8 cellular contexts compared by ENCODE assay signal in the genomic region with DNA sequence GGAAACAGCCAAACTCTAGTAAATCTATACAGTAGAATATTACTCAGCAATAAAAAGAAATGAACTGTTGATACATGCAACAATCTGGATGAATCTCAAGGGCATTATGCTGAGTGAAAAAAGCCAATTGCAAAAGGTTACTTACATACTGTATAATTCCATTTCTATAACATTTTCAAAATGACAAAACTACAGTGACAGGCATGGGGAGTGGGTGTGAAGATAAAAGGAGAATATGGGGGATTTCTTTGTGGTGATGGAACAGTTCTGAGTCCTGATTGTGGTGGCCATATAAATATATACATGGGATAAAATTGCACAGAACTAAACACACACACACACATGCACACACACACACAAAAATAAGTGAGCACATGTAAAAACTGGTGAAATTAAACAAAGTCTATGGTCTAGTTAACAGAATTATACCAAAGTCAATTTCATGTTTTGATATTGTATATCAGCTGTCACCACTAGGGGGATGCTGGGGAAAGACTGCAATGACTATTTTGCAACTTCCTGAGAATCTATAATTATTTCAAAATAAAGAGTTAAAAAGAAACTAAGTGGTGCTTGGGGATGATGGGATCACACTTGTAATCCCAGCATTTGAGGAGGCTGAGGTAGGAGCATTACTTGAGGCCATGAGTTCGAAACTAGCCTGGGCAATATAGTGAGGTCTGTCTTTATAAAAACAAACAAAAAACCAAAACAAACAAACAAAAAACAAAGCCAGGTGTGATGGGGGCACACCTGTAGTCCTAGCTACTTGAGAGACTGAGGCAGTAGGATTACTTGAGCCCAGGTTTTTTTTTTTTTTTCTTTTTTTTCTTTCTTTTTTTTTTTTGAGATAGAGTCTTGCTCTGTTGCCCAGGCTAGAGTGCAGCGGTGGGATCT.
DNase-seq lines count a peak whose midpoint lies in the region; ATAC-seq lines count a peak whose summit lies in the region.

No MANE protein-coding gene starts in this region.

- intact Hi-C loops in activated CD4-positive, alpha-beta T cell treated with anti-CD3 and anti-CD28 coated beads, Interleukin-2, amount 10 ng/mL, durations not matched to agents 24 days and 14 days (cut with micrococcal nuclease), result loop anchor here (10.0 kb wide), 1 partner anchor 1421 kb away; no protein-coding TSS in a partner anchor

- H3K4me3 Mint-ChIP-seq in T-helper 2 cell treated with Interferon-gamma antibody and Interleukin-4, amounts not matched to agents 5 μg/mL and 100 μg/mL, for 36 hours, result no peak overlapping the region
- no peak overlapping the region for H3K4me3 Mint-ChIP-seq in activated CD4-positive, alpha-beta T cell treated with anti-CD3 and anti-CD28 coated beads, Interleukin-2, amount 10 ng/mL, durations not matched to agents 24 days and 14 days

- no peak for ATAC-seq in GM19324 (IDR thresholded peaks at IDR 0.05; ENCODE audit: low FRiP score, unreplicated experiment)

- peaks cover 4% of the 10 kb centered on the region for H3K4me1 Mint-ChIP-seq in T-helper 2 cell treated with Interferon-gamma antibody and Interleukin-4, amounts not matched to agents 5 μg/mL and 100 μg/mL, for 36 hours (ENCODE audit: low read depth)
- peaks cover 3% of the 10 kb centered on the region for H3K4me1 Mint-ChIP-seq in activated CD4-positive, alpha-beta T cell treated with anti-CD3 and anti-CD28 coated beads, Interleukin-2, amount 10 ng/mL, durations not matched to agents 24 days and 14 days

- peaks cover 27% of the 10 kb centered on the region for H3K9me3 Mint-ChIP-seq in T-helper 2 cell treated with Interferon-gamma antibody and Interleukin-4, amounts not matched to agents 5 μg/mL and 100 μg/mL, for 36 hours
- H3K9me3 Mint-ChIP-seq in activated CD4-positive, alpha-beta T cell treated with anti-CD3 and anti-CD28 coated beads, Interleukin-2, amount 10 ng/mL, durations not matched to agents 24 days and 14 days, result peaks cover 20% of the 10 kb centered on the region

- H3K27me3 Mint-ChIP-seq in T-helper 2 cell treated with Interferon-gamma antibody and Interleukin-4, amounts not matched to agents 5 μg/mL and 100 μg/mL, for 36 hours (ENCODE audit: low read depth), result peaks cover 49% of the 10 kb centered on the region
- peaks cover 52% of the 10 kb centered on the region for H3K27me3 Mint-ChIP-seq in activated CD4-positive, alpha-beta T cell treated with anti-CD3 and anti-CD28 coated beads, Interleukin-2, amount 10 ng/mL, durations not matched to agents 24 days and 14 days

- H3K36me3 Mint-ChIP-seq in T-helper 2 cell treated with Interferon-gamma antibody and Interleukin-4, amounts not matched to agents 5 μg/mL and 100 μg/mL, for 36 hours (ENCODE audit: low read depth), result no peaks in the 10 kb centered on the region
- H3K36me3 Mint-ChIP-seq in activated CD4-positive, alpha-beta T cell treated with anti-CD3 and anti-CD28 coated beads, Interleukin-2, amount 10 ng/mL, durations not matched to agents 24 days and 14 days (ENCODE audit: low read depth), result peaks cover 1% of the 10 kb centered on the region

- DNase-seq in DMS53 (lab: John Stamatoyannopoulos, UW) (peak; percentile 51), DMS53 treated with DMSO at 0.1 percent for 48 hours (lab: John Stamatoyannopoulos, UW; ENCODE audit: unreplicated experiment) (no peak), HT-29 (ENCODE audit: low spot score) (peak; percentile 45), astrocyte of the hippocampus (ENCODE audit: low read depth, low spot score) (peak; percentile 21), myocyte (ENCODE audit: low read depth) (peak; percentile 16)
- no peak for DNase-seq in T-helper 2 cell treated with Interferon-gamma antibody and Interleukin-4, amounts not matched to agents 5 μg/mL and 100 μg/mL, for 36 hours (ENCODE audit: low spot score)
- DNase-seq in activated CD4-positive, alpha-beta T cell treated with anti-CD3 and anti-CD28 coated beads, Interleukin-2, amount 10 ng/mL, durations not matched to agents 24 days and 14 days, result no peak

- no peak overlapping the region for H3K27ac Mint-ChIP-seq in T-helper 2 cell treated with Interferon-gamma antibody and Interleukin-4, amounts not matched to agents 5 μg/mL and 100 μg/mL, for 36 hours
- H3K27ac Mint-ChIP-seq in activated CD4-positive, alpha-beta T cell treated with anti-CD3 and anti-CD28 coated beads, Interleukin-2, amount 10 ng/mL, durations not matched to agents 24 days and 14 days, result no peak overlapping the region

Comparison
In these comparisons a context has a peak if more than half of its experiments do, and no peak if none do; other contexts are left out.
1. DNase-seq: peak in DMS53 (single experiment), HT-29 (single experiment), astrocyte of the hippocampus (single experiment) and myocyte (single experiment); none in DMS53 treated with DMSO at 0.1 percent for 48 hours (single experiment), T-helper 2 cell treated with Interferon-gamma antibody and Interleukin-4, amounts not matched to agents 5 μg/mL and 100 μg/mL, for 36 hours (single experiment) and activated CD4-positive, alpha-beta T cell treated with anti-CD3 and anti-CD28 coated beads, Interleukin-2, amount 10 ng/mL, durations not matched to agents 24 days and 14 days (single experiment).